ENCODE assay signal across 29 cellular contexts in genomic region chr11:131785801-131786200, GRCh38.
"Had no signal": no experiment of that assay in that cellular context is flagged by ENCODE, and none has a peak within 500 bp of the region (broad histone marks: within the 10 kb centered on the region; RNA-seq: fewer than 3 reads in every experiment).

No MANE protein-coding gene starts in this region.

- H3K27ac Mint-ChIP-seq: immature natural killer cell; naive B cell; natural killer cell treated with Interleukin-12 subunit alpha and Interleukin-12 subunit beta and Interleukin-15 and Interleukin-18, amount 100 ng/mL, for 72 hours; stimulated activated naive B cell treated with anti-CD40 and anti-IgM and Interleukin-4, amounts not matched to agents 10 μg/mL and 1 μg/mL and 100 μg/mL, for 72 hours had no signal

- H3K4me3 Mint-ChIP-seq: immature natural killer cell; naive B cell; natural killer cell treated with Interleukin-12 subunit alpha and Interleukin-12 subunit beta and Interleukin-15 and Interleukin-18, amount 100 ng/mL, for 72 hours; stimulated activated naive B cell treated with anti-CD40 and anti-IgM and Interleukin-4, amounts not matched to agents 10 μg/mL and 1 μg/mL and 100 μg/mL, for 72 hours had no signal

- H3K9me3 ChIP-seq: left lung, lower lobe of right lung, ovary, prostate gland, stomach, testis, thyroid gland, transverse colon, upper lobe of left lung, vagina had no signal

- H3K27me3 ChIP-seq: ovary, testis, thyroid gland, transverse colon, upper lobe of left lung, vagina had no signal

- H3K4me1 ChIP-seq: left lung, lower lobe of right lung, prostate gland, stomach, testis, thyroid gland, transverse colon, upper lobe of left lung, vagina had no signal

- DNase-seq: hypothalamus; immature natural killer cell; kidney; left colon; left lung; lower lobe of right lung; mammary epithelial cell; mesenchymal stem cell; naive B cell; ovary; posterior cingulate gyrus; retina; right cardiac atrium; stimulated activated CD4-positive, alpha-beta T cell treated with anti-CD3 and anti-CD28 coated beads, Interleukin-12 subunit alpha, Interleukin-12 subunit beta, amount 100 ng/mL, for 4 hours; stimulated activated CD4-positive, alpha-beta T cell treated with anti-CD3 and anti-CD28 coated beads, Interleukin-15, amount 100 ng/mL, for 24 hours; stimulated activated CD4-positive, alpha-beta T cell treated with anti-CD3 and anti-CD28 coated beads, Interleukin-2, amount 100 ng/mL, for 24 hours; stimulated activated CD4-positive, alpha-beta T cell treated with anti-CD3 and anti-CD28 coated beads, Interleukin-4, amount 100 ng/mL, for 1 hour; stimulated activated naive B cell treated with anti-CD40 and anti-IgM and Interleukin-4, amounts not matched to agents 10 μg/mL and 1 μg/mL and 100 μg/mL, for 72 hours; stimulated activated naive CD8-positive, alpha-beta T cell treated with anti-CD3 and anti-CD28 coated beads, Interleukin-15, Interleukin-2, amounts not matched to agents 100 U/mL and 50 U/mL, for 24 hours; stomach; testis; thyroid gland; transverse colon; upper lobe of left lung had no signal

- H3K27me3 Mint-ChIP-seq: naive B cell; stimulated activated naive B cell treated with anti-CD40 and anti-IgM and Interleukin-4, amounts not matched to agents 10 μg/mL and 1 μg/mL and 100 μg/mL, for 72 hours had no signal

- H3K36me3 Mint-ChIP-seq: immature natural killer cell; naive B cell; natural killer cell treated with Interleukin-12 subunit alpha and Interleukin-12 subunit beta and Interleukin-15 and Interleukin-18, amount 100 ng/mL, for 72 hours; stimulated activated naive B cell treated with anti-CD40 and anti-IgM and Interleukin-4, amounts not matched to agents 10 μg/mL and 1 μg/mL and 100 μg/mL, for 72 hours had no signal

- ATAC-seq: left colon; left lung; lower lobe of right lung; natural killer cell treated with Interleukin-12 subunit alpha and Interleukin-12 subunit beta and Interleukin-15 and Interleukin-18, amount 100 ng/mL, for 72 hours; right cardiac atrium; sciatic nerve; stimulated activated naive B cell treated with anti-CD40 and anti-IgM and Interleukin-4, amounts not matched to agents 10 μg/mL and 1 μg/mL and 100 μg/mL, for 72 hours; stimulated activated naive CD8-positive, alpha-beta T cell treated with anti-CD3 and anti-CD28 coated beads, Interleukin-15, Interleukin-2, amounts not matched to agents 100 U/mL and 50 U/mL, for 24 hours had no signal

- H3K36me3 ChIP-seq: left lung, lower lobe of right lung, ovary, prostate gland, stomach, thyroid gland, transverse colon, upper lobe of left lung, vagina had no signal

- H3K4me1 Mint-ChIP-seq: immature natural killer cell; naive B cell; stimulated activated naive B cell treated with anti-CD40 and anti-IgM and Interleukin-4, amounts not matched to agents 10 μg/mL and 1 μg/mL and 100 μg/mL, for 72 hours had no signal

- H3K9me3 Mint-ChIP-seq: stimulated activated naive B cell treated with anti-CD40 and anti-IgM and Interleukin-4, amounts not matched to agents 10 μg/mL and 1 μg/mL and 100 μg/mL, for 72 hours had no signal

- H3K27ac ChIP-seq: left lung, lower lobe of right lung, ovary, prostate gland, skin epidermis, stomach, testis, thyroid gland, transverse colon, upper lobe of left lung, vagina had no signal

- H3K4me3 ChIP-seq: left lung, lower lobe of right lung, ovary, prostate gland, skin epidermis, stomach, testis, thyroid gland, transverse colon, upper lobe of left lung, vagina had no signal
